Comparison of ENCODE assay signal across 29 cellular contexts in genomic region chr7:157837561-157837960, GRCh38.
"Had no signal": no experiment of that assay in that cellular context is flagged by ENCODE, and none has a peak within 500 bp of the region (broad histone marks: within the 10 kb centered on the region; RNA-seq: fewer than 3 reads in every experiment).

No MANE protein-coding gene starts in this region.

- H3K4me1 Mint-ChIP-seq: stimulated activated effector memory CD8-positive, alpha-beta T cell treated with anti-CD3 and anti-CD28 coated beads, Interleukin-12 subunit alpha, Interleukin-12 subunit beta, amount 100 ng/mL, for 72 hours had no signal

- ATAC-seq: esophagus mucosa; gastrocnemius medialis; heart left ventricle; left cardiac atrium; left ventricle myocardium superior; naive thymus-derived CD8-positive, alpha-beta T cell; sciatic nerve; stimulated activated naive CD8-positive, alpha-beta T cell treated with anti-CD3 and anti-CD28 coated beads, Interleukin-15, Interleukin-2, amounts not matched to agents 100 U/mL and 50 U/mL, for 24 hours had no signal

- DNase-seq: cerebellar nuclear complex; effector CD8-positive, alpha-beta T cell; endodermal cell; foreskin fibroblast; gastrocnemius medialis; heart left ventricle; left cardiac atrium; left ventricle myocardium superior; lower lobe of right lung; naive thymus-derived CD8-positive, alpha-beta T cell; nephron progenitor cell; occipital lobe; ovary; stimulated activated CD4-positive, alpha-beta T cell treated with anti-CD3 and anti-CD28 coated beads, Interleukin-2, amount 100 ng/mL, for 24 hours; stimulated activated CD4-positive, alpha-beta T cell treated with anti-CD3 and anti-CD28 coated beads, Interleukin-4, amount 100 ng/mL, for 24 hours; stimulated activated naive CD8-positive, alpha-beta T cell treated with anti-CD3 and anti-CD28 coated beads, Interleukin-15, Interleukin-2, amounts not matched to agents 100 U/mL and 50 U/mL, for 24 hours; substantia nigra; testis; tibial artery had no signal

- H3K4me3 ChIP-seq: gastrocnemius medialis, heart left ventricle, hepatocyte, lower lobe of right lung, ovary, smooth muscle cell, testis, tibial artery, vagina had no signal

- H3K9me3 ChIP-seq: gastrocnemius medialis, heart left ventricle, lower lobe of right lung, ovary, testis, tibial artery, vagina had no signal

- H3K9me3 Mint-ChIP-seq: dendritic cell treated with granulocyte-macrophage colony-stimulating factor and Interleukin-4, amounts not matched to agents 40 ng/mL and 50 ng/mL, for 4 days; endodermal cell; naive thymus-derived CD8-positive, alpha-beta T cell; nephron progenitor cell; stimulated activated effector memory CD8-positive, alpha-beta T cell treated with anti-CD3 and anti-CD28 coated beads, Interleukin-12 subunit alpha, Interleukin-12 subunit beta, amount 100 ng/mL, for 72 hours had no signal

- H3K27me3 ChIP-seq: gastrocnemius medialis, ovary, testis, vagina had no signal

- H3K4me2 ChIP-seq: hepatocyte, smooth muscle cell had no signal

- H3K4me1 ChIP-seq: gastrocnemius medialis, heart left ventricle, lower lobe of right lung, testis, tibial artery, vagina had no signal

- H3K27ac ChIP-seq: epithelial cell of prostate, gastrocnemius medialis, heart left ventricle, hepatocyte, lower lobe of right lung, ovary, testis, tibial artery, vagina had no signal

- FAIRE-seq: colon had no signal

- H3K36me3 ChIP-seq: gastrocnemius medialis, heart left ventricle, lower lobe of right lung, ovary, tibial artery, vagina had no signal

- H3K79me2 ChIP-seq: hepatocyte had no signal

- H3K4me3 Mint-ChIP-seq: dendritic cell treated with granulocyte-macrophage colony-stimulating factor and Interleukin-4, amounts not matched to agents 40 ng/mL and 50 ng/mL, for 4 days; endodermal cell; naive thymus-derived CD8-positive, alpha-beta T cell; nephron progenitor cell; stimulated activated effector memory CD8-positive, alpha-beta T cell treated with anti-CD3 and anti-CD28 coated beads, Interleukin-12 subunit alpha, Interleukin-12 subunit beta, amount 100 ng/mL, for 72 hours had no signal

- H3K36me3 Mint-ChIP-seq: naive thymus-derived CD8-positive, alpha-beta T cell; stimulated activated effector memory CD8-positive, alpha-beta T cell treated with anti-CD3 and anti-CD28 coated beads, Interleukin-12 subunit alpha, Interleukin-12 subunit beta, amount 100 ng/mL, for 72 hours had no signal

- H3K27ac Mint-ChIP-seq: dendritic cell treated with granulocyte-macrophage colony-stimulating factor and Interleukin-4, amounts not matched to agents 40 ng/mL and 50 ng/mL, for 4 days; endodermal cell; naive thymus-derived CD8-positive, alpha-beta T cell; nephron progenitor cell; progenitor cell of endocrine pancreas; stimulated activated effector memory CD8-positive, alpha-beta T cell treated with anti-CD3 and anti-CD28 coated beads, Interleukin-12 subunit alpha, Interleukin-12 subunit beta, amount 100 ng/mL, for 72 hours had no signal

- H2AFZ ChIP-seq: hepatocyte had no signal
